2 cellular contexts compared by ENCODE assay signal in the genomic region with DNA sequence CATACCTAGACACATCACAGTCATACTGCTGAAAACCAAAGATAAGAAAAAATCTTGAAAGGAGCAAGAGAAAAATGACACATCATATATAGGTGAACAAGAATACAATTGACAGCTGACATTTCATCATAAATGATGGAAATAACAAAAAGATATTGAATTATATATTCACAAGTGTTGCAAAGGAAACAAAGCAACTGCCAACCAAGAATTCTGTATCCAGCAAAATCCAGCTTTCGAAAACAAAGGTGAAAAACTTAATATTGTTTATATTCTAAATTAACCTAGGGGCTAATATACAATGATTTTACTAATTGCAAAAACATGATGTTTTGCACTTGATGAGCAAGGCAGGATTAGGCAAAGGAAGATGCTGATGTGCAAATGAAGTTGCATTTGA.
TF ChIP-seq lines count a peak whose summit lies in the region.

No MANE protein-coding gene starts in this region.

TF ChIP-seq in HEK293, 187 proteins besides CTCF, POLR2A, EP300 and RAD21:
- TF ChIP-seq SETDB1 (IDR thresholded peaks at IDR 0.05; ENCODE audit: insufficient read length, low read length) (peak; percentile 98), TRIM28 (IDR thresholded peaks at IDR 0.05; ENCODE audit: borderline replicate concordance, low read length) (peak; percentile 78; the same call in 1 of the 2 replicates)
- TF ChIP-seq, protein P1, sequence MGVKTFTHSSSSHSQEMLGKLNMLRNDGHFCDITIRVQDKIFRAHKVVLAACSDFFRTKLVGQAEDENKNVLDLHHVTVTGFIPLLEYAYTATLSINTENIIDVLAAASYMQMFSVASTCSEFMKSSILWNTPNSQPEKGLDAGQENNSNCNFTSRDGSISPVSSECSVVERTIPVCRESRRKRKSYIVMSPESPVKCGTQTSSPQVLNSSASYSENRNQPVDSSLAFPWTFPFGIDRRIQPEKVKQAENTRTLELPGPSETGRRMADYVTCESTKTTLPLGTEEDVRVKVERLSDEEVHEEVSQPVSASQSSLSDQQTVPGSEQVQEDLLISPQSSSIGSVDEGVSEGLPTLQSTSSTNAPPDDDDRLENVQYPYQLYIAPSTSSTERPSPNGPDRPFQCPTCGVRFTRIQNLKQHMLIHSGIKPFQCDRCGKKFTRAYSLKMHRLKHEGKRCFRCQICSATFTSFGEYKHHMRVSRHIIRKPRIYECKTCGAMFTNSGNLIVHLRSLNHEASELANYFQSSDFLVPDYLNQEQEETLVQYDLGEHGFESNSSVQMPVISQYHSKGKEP (tag by site-specific recombination; IDR thresholded peaks at IDR 0.05): no peak

TF ChIP-seq in GM12878, 131 proteins besides CTCF, POLR2A, EP300 and RAD21:
- TF ChIP-seq SREBF1 (IDR thresholded peaks at IDR 0.05; ENCODE audit: low read length): no peak
- TF ChIP-seq, protein P2, sequence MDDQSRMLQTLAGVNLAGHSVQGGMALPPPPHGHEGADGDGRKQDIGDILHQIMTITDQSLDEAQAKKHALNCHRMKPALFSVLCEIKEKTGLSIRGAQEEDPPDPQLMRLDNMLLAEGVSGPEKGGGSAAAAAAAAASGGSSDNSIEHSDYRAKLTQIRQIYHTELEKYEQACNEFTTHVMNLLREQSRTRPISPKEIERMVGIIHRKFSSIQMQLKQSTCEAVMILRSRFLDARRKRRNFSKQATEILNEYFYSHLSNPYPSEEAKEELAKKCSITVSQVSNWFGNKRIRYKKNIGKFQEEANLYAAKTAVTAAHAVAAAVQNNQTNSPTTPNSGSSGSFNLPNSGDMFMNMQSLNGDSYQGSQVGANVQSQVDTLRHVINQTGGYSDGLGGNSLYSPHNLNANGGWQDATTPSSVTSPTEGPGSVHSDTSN (IDR thresholded peaks at IDR 0.05; ENCODE audit: insufficient replicate concordance, low read depth, low read length): no peak
- 0 out of 2 replicates have a peak, but pooled peaks have one; percentile 65 for TF ChIP-seq CBX5 (IDR thresholded peaks at IDR 0.05; ENCODE audit: low read depth)
- TF ChIP-seq ATF7 (IDR thresholded peaks at IDR 0.05; ENCODE audit: low read depth): no peak
- no peak for TF ChIP-seq PRDM15 (CRISPR knock-in tag; IDR thresholded peaks at IDR 0.05)
